In the genomic region with DNA sequence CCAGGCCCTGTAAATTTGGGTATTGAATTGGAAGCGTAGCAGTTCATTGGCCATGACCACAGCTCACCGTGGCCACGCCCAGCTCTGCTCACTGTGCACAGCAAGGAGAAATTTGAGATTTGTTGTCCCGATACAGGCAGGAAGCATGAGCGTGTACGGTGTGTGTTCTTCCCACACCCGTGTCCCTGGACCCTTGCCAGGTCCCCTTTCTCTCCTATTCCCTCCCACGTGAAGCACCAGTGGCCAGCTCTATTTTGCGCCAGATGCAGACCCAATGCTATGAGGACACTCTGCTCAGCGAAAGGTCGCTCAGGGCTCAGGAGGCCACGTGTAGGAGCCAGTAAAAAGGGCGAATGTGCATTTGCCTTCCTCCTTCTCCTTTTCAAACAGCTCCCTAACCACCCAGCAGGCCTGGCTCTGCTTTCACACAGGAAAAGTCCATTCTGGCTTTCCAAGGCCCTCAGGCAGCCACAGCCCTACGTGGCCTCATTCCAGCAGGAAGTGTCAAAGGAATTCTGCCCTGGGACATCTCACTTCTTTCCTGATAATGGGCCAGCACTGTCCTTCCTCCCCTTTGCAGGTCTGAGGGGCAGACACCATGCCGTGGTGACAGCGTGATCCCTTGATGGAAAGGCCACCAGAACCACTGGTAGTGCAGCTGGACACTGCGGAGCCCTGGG, we compare ENCODE assay signal across 20 cellular contexts.
"Had no signal": no experiment of that assay in that cellular context is flagged by ENCODE, and none has a peak within 500 bp of the region (broad histone marks: within the 10 kb centered on the region; RNA-seq: fewer than 3 reads in every experiment).

No MANE protein-coding gene starts in this region.

- H3K36me3 Mint-ChIP-seq: activated naive CD4-positive, alpha-beta T cell treated with anti-CD3 and anti-CD28 coated beads, Interleukin-2, amount 50 U/mL, for 24 hours; natural killer cell; type B pancreatic cell had no signal

- H3K27ac ChIP-seq: ascending aorta, gastroesophageal sphincter, heart left ventricle, neutrophil had no signal

- H3K36me3 ChIP-seq: ascending aorta, gastroesophageal sphincter, heart left ventricle, neutrophil had no signal

- H3K9me3 Mint-ChIP-seq: activated naive CD4-positive, alpha-beta T cell treated with anti-CD3 and anti-CD28 coated beads, Interleukin-2, amount 50 U/mL, for 24 hours; activated T-cell treated with anti-CD3 and anti-CD28 coated beads, Interleukin-2, amount 50 U/mL, for 72 hours; natural killer cell; type B pancreatic cell had no signal

- H3K4me1 Mint-ChIP-seq: activated naive CD4-positive, alpha-beta T cell treated with anti-CD3 and anti-CD28 coated beads, Interleukin-2, amount 50 U/mL, for 24 hours; natural killer cell had no signal

- H3K27me3 ChIP-seq: ascending aorta, gastroesophageal sphincter, heart left ventricle, neutrophil had no signal

- DNase-seq: activated CD4-positive, alpha-beta T cell treated with anti-CD3 and anti-CD28 coated beads, Interleukin-2, amount 50 U/mL, for 4 hours; activated gamma-delta T cell; activated T-cell treated with anti-CD3 and anti-CD28 coated beads, Interleukin-2, amount 50 U/mL, for 72 hours; cerebellar nuclear complex; cortex of kidney; effector CD8-positive, alpha-beta T cell; heart left ventricle; kidney glomerular epithelial cell; natural killer cell; stimulated activated CD4-positive, alpha-beta T cell treated with anti-CD3 and anti-CD28 coated beads, Interleukin-2, amount 100 ng/mL, for 24 hours; stimulated activated naive CD4-positive, alpha-beta T cell treated with Interleukin-2 at 50 U/mL for 16 hours; substantia nigra; SW 1271; T-helper 2 cell had no signal

- H3K27ac Mint-ChIP-seq: activated naive CD4-positive, alpha-beta T cell treated with anti-CD3 and anti-CD28 coated beads, Interleukin-2, amount 50 U/mL, for 24 hours; activated T-cell treated with anti-CD3 and anti-CD28 coated beads, Interleukin-2, amount 50 U/mL, for 72 hours; natural killer cell; type B pancreatic cell had no signal

- ATAC-seq: activated T-cell treated with anti-CD3 and anti-CD28 coated beads, Interleukin-2, amount 50 U/mL, for 72 hours; esophagus mucosa; gastroesophageal sphincter; heart left ventricle; natural killer cell had no signal

- H3K4me3 Mint-ChIP-seq: activated naive CD4-positive, alpha-beta T cell treated with anti-CD3 and anti-CD28 coated beads, Interleukin-2, amount 50 U/mL, for 24 hours; activated T-cell treated with anti-CD3 and anti-CD28 coated beads, Interleukin-2, amount 50 U/mL, for 72 hours; natural killer cell; type B pancreatic cell had no signal

- H3K4me3 ChIP-seq: ascending aorta, gastroesophageal sphincter, heart left ventricle had no signal

- H3K27me3 Mint-ChIP-seq: activated naive CD4-positive, alpha-beta T cell treated with anti-CD3 and anti-CD28 coated beads, Interleukin-2, amount 50 U/mL, for 24 hours had no signal

- H3K9me3 ChIP-seq: ascending aorta, gastroesophageal sphincter, heart left ventricle, neutrophil had no signal

- H3K4me1 ChIP-seq: ascending aorta, gastroesophageal sphincter, heart left ventricle had no signal
